1 cellular context compared by ENCODE assay signal in the genomic region with DNA sequence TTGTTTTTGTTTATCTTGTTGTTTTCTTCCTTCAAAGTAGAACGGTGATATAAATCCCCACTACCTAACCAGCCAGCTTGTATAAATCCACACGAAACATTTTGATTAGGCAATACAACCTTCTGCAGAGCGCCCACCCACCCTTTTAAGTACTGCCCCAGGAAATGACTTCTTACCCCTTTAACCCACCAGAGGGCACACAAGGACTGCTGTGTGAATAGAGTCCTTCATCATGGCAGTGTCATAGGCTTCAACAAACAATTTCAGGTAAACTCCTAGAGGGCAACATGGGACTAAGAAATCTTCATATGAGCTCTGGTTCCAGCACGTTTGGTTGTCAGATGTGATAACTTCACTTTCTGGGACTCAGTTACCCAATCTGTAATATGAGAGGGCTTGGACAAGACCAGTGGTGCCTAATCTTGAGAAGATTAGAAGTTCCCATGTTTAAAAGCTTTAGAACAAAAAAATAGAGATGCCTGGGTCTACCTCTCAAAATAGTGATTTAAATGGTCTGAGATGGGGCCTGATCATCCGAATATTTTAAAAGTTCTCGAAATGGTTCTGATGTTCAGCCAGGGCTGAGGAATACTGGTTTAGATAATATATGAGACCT.
TF ChIP-seq lines count a peak whose summit lies in the region.

No MANE protein-coding gene starts in this region.

TF ChIP-seq in HCT116, 20 proteins besides CTCF, POLR2A, EP300 and RAD21 (continued from another document):
- 0 out of 2 replicates have a peak, but pooled peaks have one; percentile 51 for TF ChIP-seq CBX3 (IDR thresholded peaks at IDR 0.05; ENCODE audit: low read depth)
- no peak for TF ChIP-seq POLR2AphosphoS5 (IDR thresholded peaks at IDR 0.05; ENCODE audit: low read depth, low read length)
